In the genomic region with DNA sequence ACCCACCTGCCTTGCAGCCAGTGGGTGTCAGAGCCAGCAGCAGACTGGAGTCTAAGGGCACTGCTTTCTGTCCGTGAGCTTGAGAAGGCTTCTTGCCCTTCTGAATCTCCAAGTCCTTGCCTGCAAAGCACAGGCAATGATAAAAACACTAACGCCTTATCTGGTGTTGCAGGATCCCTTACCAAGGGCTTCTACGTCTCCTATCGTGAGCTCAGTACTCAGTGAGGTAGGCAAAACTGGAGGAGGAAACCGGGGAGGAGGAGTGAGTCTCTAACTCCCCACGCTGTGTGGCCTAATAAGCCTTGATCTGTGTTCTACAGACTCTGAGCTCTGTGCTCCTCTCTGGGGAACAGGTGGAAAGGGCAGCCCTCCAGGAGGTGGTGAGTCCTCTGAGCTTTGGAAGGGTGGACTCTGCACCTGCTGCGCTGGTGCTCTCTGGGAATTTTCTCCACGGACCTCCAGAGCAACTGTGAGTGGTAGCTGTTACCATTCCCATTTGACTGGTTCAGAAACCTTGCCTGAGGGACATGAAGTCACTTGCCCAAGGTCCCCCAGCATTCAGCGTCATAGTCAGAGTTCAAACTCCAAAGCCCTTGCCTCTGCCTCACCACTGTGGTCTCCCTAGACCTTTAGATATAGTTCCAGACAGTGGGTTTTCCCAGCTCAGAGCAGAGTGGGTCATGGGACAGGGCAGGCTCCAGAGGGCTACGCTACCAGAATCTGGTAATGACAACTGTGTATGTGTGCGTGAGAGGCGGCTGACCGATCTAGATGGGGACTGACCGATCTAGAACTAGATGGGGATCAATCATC, we compare ENCODE assay signal across 17 cellular contexts.
"Had no signal": no experiment of that assay in that cellular context is flagged by ENCODE, and none has a peak within 500 bp of the region (broad histone marks: within the 10 kb centered on the region; RNA-seq: fewer than 3 reads in every experiment).

No MANE protein-coding gene starts in this region.

- DNase-seq: activated CD4-positive, alpha-beta memory T cell treated with anti-CD3 and anti-CD28 coated beads, Interleukin-2, amount 10 ng/mL, durations not matched to agents 7 days and 5 days; activated CD4-positive, alpha-beta T cell treated with anti-CD3 and anti-CD28 coated beads for 36 hours; activated gamma-delta T cell; activated T-cell treated with anti-CD3 and anti-CD28 coated beads, Interleukin-2, amount 50 U/mL, for 48 hours; aorta; foreskin fibroblast; glutamatergic neuron; left colon; mammary epithelial cell; mucosa of descending colon; natural killer cell; stimulated activated CD4-positive, alpha-beta T cell treated with anti-CD3 and anti-CD28 coated beads, Interleukin-4, amount 100 ng/mL, for 1 hour; stimulated activated CD8-positive, alpha-beta memory T cell treated with anti-CD3 and anti-CD28 coated beads, Interleukin-4, amount 100 ng/mL, for 48 hours; uterus; WERI-Rb-1 had no signal

- H3K4me3 ChIP-seq: breast epithelium, esophagus muscularis mucosa, mucosa of descending colon, uterus had no signal

- H3K27me3 ChIP-seq: breast epithelium, uterus had no signal

- H3K27ac ChIP-seq: breast epithelium, esophagus muscularis mucosa, uterus, WERI-Rb-1 had no signal

- ATAC-seq: activated CD4-positive, alpha-beta T cell treated with anti-CD3 and anti-CD28 coated beads for 36 hours; left colon; mucosa of descending colon; natural killer cell had no signal

- H3K9me3 ChIP-seq: breast epithelium, esophagus muscularis mucosa, mucosa of descending colon, uterus had no signal

- H3K36me3 ChIP-seq: breast epithelium, esophagus muscularis mucosa, uterus, WERI-Rb-1 had no signal

- H3K4me1 ChIP-seq: breast epithelium, esophagus muscularis mucosa, uterus had no signal
